In genomic region chr10:122298598-122299301, GRCh38 we compare ENCODE assay signal across 8 cellular contexts. TPM values are rescaled to one million over a fixed set of nuclear protein-coding genes. Genes with fewer than 3 reads are reported as not detected.
DNase-seq lines count a peak whose midpoint lies in the region; ATAC-seq, FAIRE-seq and TF ChIP-seq lines count a peak whose summit lies in the region.

No MANE protein-coding gene starts in this region.

- H3K79me2 ChIP-seq in astrocyte (ENCODE audit: insufficient read depth, low read length) (no peaks in the 10 kb centered on the region), hepatocyte (no peaks in the 10 kb centered on the region)

- H4K20me1 ChIP-seq in astrocyte (ENCODE audit: insufficient read depth, low read length), result no peaks in the 10 kb centered on the region
- no peaks in the 10 kb centered on the region for H4K20me1 ChIP-seq in hepatocyte (ENCODE audit: insufficient read depth, poor library complexity, severe bottlenecking)

- H3K4me1 ChIP-seq in astrocyte (ENCODE audit: insufficient read depth, low read length), result peaks cover 13% of the 10 kb centered on the region
- H3K4me1 ChIP-seq in hepatocyte (ENCODE audit: insufficient read depth), result no peaks in the 10 kb centered on the region

- H3K27ac ChIP-seq in astrocyte (ENCODE audit: low read depth, low read length) (no peak overlapping the region), hepatocyte (no peak overlapping the region)

- H3K9me3 ChIP-seq in astrocyte (ENCODE audit: insufficient read depth, low read depth, low read length) (no peaks in the 10 kb centered on the region), hepatocyte (ENCODE audit: low read depth) (no peaks in the 10 kb centered on the region)

- intact Hi-C loops in sciatic nerve (cut with DNase I), result loop anchor here (5.0 to 10.0 kb wide), 2 partner anchors 139 to 266 kb away; partner anchors contain the start of gene DMBT1

- H3K9me3 Mint-ChIP-seq in astrocyte (ENCODE audit: unreplicated experiment), result peaks cover 3% of the 10 kb centered on the region

- no peaks in the 10 kb centered on the region for H3K36me3 Mint-ChIP-seq in astrocyte (ENCODE audit: low read depth, unreplicated experiment)

- no peaks in the 10 kb centered on the region for H3K36me3 ChIP-seq in astrocyte (ENCODE audit: insufficient read depth, low read length)
- no peaks in the 10 kb centered on the region for H3K36me3 ChIP-seq in hepatocyte (replicated peaks; ENCODE audit: insufficient read depth, low read depth)

- H3K4me3 Mint-ChIP-seq in astrocyte (ENCODE audit: unreplicated experiment), result no peak overlapping the region

- H3K4me2 ChIP-seq in astrocyte (ENCODE audit: low read length) (peak overlapping the region; percentile 72), hepatocyte (peak overlapping the region; percentile 72)

- H2AFZ ChIP-seq in astrocyte (ENCODE audit: low read depth, low read length) (peak overlapping the region; percentile 61), hepatocyte (peak overlapping the region; percentile 48)

- WGBS in hepatocyte (ENCODE audit: low lambda C conversion rate, missing lambda C conversion rate), result 28% methylated on average over 15 of the region's 15 CpGs

- H3K27me3 Mint-ChIP-seq in astrocyte (ENCODE audit: low read depth, unreplicated experiment), result peaks cover 19% of the 10 kb centered on the region

- H3K4me1 Mint-ChIP-seq in astrocyte (ENCODE audit: low read depth, unreplicated experiment), result peaks cover 10% of the 10 kb centered on the region

- no peak overlapping the region for H3K4me3 ChIP-seq in astrocyte (ENCODE audit: insufficient read depth, low read depth, low read length)
- no peak overlapping the region for H3K4me3 ChIP-seq in hepatocyte

- H3K9ac ChIP-seq in astrocyte (ENCODE audit: low read length), result peak overlapping the region; percentile 44

- no peaks in the 10 kb centered on the region for H3K9me2 ChIP-seq in hepatocyte (replicated peaks; ENCODE audit: insufficient read depth)

- FAIRE-seq in astrocyte (lab: Jason Lieb, UNC), result peak; percentile 41

- H3K27me3 ChIP-seq in astrocyte (ENCODE audit: insufficient read depth, low read length), result no peaks in the 10 kb centered on the region
- H3K27me3 ChIP-seq in hepatocyte, result no peaks in the 10 kb centered on the region

- H3K27ac Mint-ChIP-seq in astrocyte (ENCODE audit: unreplicated experiment), result no peak overlapping the region

- DNase-seq in DMS53 (lab: John Stamatoyannopoulos, UW) (peak; percentile 90), HCEC 1CT (peak; percentile 77), NCI-H1417 (lab: John Stamatoyannopoulos, UW) (peak; percentile 57 to 77 (median 71)), T-helper 9 cell (peak; percentile 48), astrocyte (ENCODE audit: low read depth) (peak; percentile 40), hepatocyte (ENCODE audit: low spot score) (peak; percentile 89), sciatic nerve (ENCODE audit: low spot score) (peak; percentile 86)

- ATAC-seq in sciatic nerve, result peak; percentile 85
- ATAC-seq in GM18870 (IDR thresholded peaks at IDR 0.05; ENCODE audit: unreplicated experiment), result no peak

- peak; percentile 90 for TF ChIP-seq CTCF in astrocyte (IDR thresholded peaks at IDR 0.05; ENCODE audit: insufficient read depth, low read depth, low read length)
- TF ChIP-seq CTCF in hepatocyte (IDR thresholded peaks at IDR 0.05; ENCODE audit: poor library complexity), result peak; percentile 95

RNA-seq across cellular contexts. Expression of gene BTBD16, which starts 27.7 kb away (rescaled TPM):
- 0.26 TPM in 1 of 2 replicates, not detected in the other for total RNA-seq in astrocyte
- total RNA-seq in hepatocyte, result 0.47 and 0.92 TPM in 2 replicates
- 0.24 and 0.74 TPM in 2 replicates for polyA plus RNA-seq in hepatocyte
- 0.89 TPM for total RNA-seq in sciatic nerve

Comparison
In these comparisons a context has a peak if more than half of its experiments do, and no peak if none do; other contexts are left out.
1. DNase-seq: peak in every context shown above with its lines; median percentile 90 in DMS53; 89 in hepatocyte; 86 in sciatic nerve; 77 in HCEC 1CT; 71 in NCI-H1417; 48 in T-helper 9 cell; 40 in astrocyte.